8 cellular contexts compared by ENCODE assay signal in genomic region chr16:89192185-89193020, GRCh38. TPM values are rescaled to one million over a fixed set of nuclear protein-coding genes. Genes with fewer than 3 reads are reported as not detected.
A peak's percentile ranks its signal among the peaks of the same experiment; 100 is the strongest.
DNase-seq lines count a peak whose midpoint lies in the region; ATAC-seq and TF ChIP-seq lines count a peak whose summit lies in the region.
"Not testable (repeated sequence)": the region's sequence is repeated elsewhere in the genome, so short reads cannot be mapped to it uniquely, and the experiment has no call there.

No MANE protein-coding gene starts in this region.

- not testable (repeated sequence) for H3K27ac ChIP-seq in HUES6 (ENCODE audit: low read depth, low read length); Panc1 (ENCODE audit: low read length); suprapubic skin

- H3K36me3 ChIP-seq in HUES6 (ENCODE audit: control insufficient read depth, insufficient read depth, low read length); Panc1 (ENCODE audit: control insufficient read depth, insufficient read depth, low read length); suprapubic skin: not testable (repeated sequence)

- not testable (repeated sequence) for H3K4me1 ChIP-seq in HUES6 (ENCODE audit: control insufficient read depth, insufficient read depth, low read length); Panc1 (ENCODE audit: control insufficient read depth, insufficient read depth, low read length)
- H3K4me1 ChIP-seq in suprapubic skin: peaks cover 22% of the 10 kb centered on the region

- in situ Hi-C loops in Panc1 (cut with HindIII; ENCODE audit: low pct_unique_long_range_greater_than_20kb, low sequenced_read_pairs): not testable (repeated sequence)

- not testable (repeated sequence) for BruUV-seq in Panc1 (replicated peaks; lab: Mats Ljungman, UMichigan)

- not testable (repeated sequence) for H3K27me3 Mint-ChIP-seq in activated CD4-positive, alpha-beta memory T cell treated with anti-CD3 and anti-CD28 coated beads, Interleukin-2, amount 10 ng/mL, durations not matched to agents 7 days and 5 days; central memory CD8-positive, alpha-beta T cell

- H3K4me3 ChIP-seq in HUES6 (ENCODE audit: low read depth, low read length): peak overlapping the region; percentile 80
- peak overlapping the region; percentile 38 to 47 for H3K4me3 ChIP-seq in Panc1 (ENCODE audit: low read depth in 2 of 2, low read length in 2 of 2)
- H3K4me3 ChIP-seq in suprapubic skin: peak overlapping the region; percentile 46

- H3K27me3 ChIP-seq in HUES6 (ENCODE audit: control insufficient read depth, insufficient read depth, low read length) (peaks cover 45% of the 10 kb centered on the region), suprapubic skin (peaks cover 15% of the 10 kb centered on the region)
- not testable (repeated sequence) for H3K27me3 ChIP-seq in Panc1 (ENCODE audit: control insufficient read depth, insufficient read depth, low read length)

- TF ChIP-seq EP300 in suprapubic skin (IDR thresholded peaks at IDR 0.05): not testable (repeated sequence)

- not testable (repeated sequence) for H3K9me3 Mint-ChIP-seq in activated CD4-positive, alpha-beta memory T cell treated with anti-CD3 and anti-CD28 coated beads, Interleukin-2, amount 10 ng/mL, durations not matched to agents 7 days and 5 days; central memory CD8-positive, alpha-beta T cell

- not testable (repeated sequence) for TF ChIP-seq CTCF in Panc1 (IDR thresholded peaks at IDR 0.05); suprapubic skin (IDR thresholded peaks at IDR 0.05)

- H3K9ac ChIP-seq in HUES6 (ENCODE audit: low read length): peak overlapping the region; percentile 16

- intact Hi-C loops in Panc1 (cut with micrococcal nuclease; ENCODE audit: unreplicated experiment): not testable (repeated sequence)

- not testable (repeated sequence) for H3K9me3 ChIP-seq in HUES6 (ENCODE audit: control insufficient read depth, insufficient read depth, low read depth, low read length); Panc1 (ENCODE audit: control insufficient read depth, insufficient read depth, low read depth, low read length); suprapubic skin

- TF ChIP-seq POLR2A in suprapubic skin (IDR thresholded peaks at IDR 0.05): not testable (repeated sequence)

- POLR2A ChIA-PET in Panc1 (lab: Charles Lee): interaction anchor here (0.6 to 0.7 kb wide), 3 partner anchors 10 to 251 kb away, joined by 3 read pairs; no protein-coding TSS in a partner anchor
- POLR2A ChIA-PET in activated CD4-positive, alpha-beta memory T cell treated with anti-CD3 and anti-CD28 coated beads, Interleukin-2, amount 10 ng/mL, durations not matched to agents 7 days and 5 days (lab: Charles Lee): interaction anchor here (0.9 kb wide), 1 partner anchor 48 kb away, joined by 3 read pairs; no protein-coding TSS in a partner anchor

- not testable (repeated sequence) for H3K4me1 Mint-ChIP-seq in activated CD4-positive, alpha-beta memory T cell treated with anti-CD3 and anti-CD28 coated beads, Interleukin-2, amount 10 ng/mL, durations not matched to agents 7 days and 5 days; central memory CD8-positive, alpha-beta T cell

- H3K36me3 Mint-ChIP-seq in activated CD4-positive, alpha-beta memory T cell treated with anti-CD3 and anti-CD28 coated beads, Interleukin-2, amount 10 ng/mL, durations not matched to agents 7 days and 5 days (ENCODE audit: low read depth): not testable (repeated sequence)
- peaks cover 14% of the 10 kb centered on the region for H3K36me3 Mint-ChIP-seq in central memory CD8-positive, alpha-beta T cell (ENCODE audit: insufficient read depth)

- 3% methylated on average over 28 of the region's 68 CpGs for WGBS in suprapubic skin

- H3K4me3 Mint-ChIP-seq in activated CD4-positive, alpha-beta memory T cell treated with anti-CD3 and anti-CD28 coated beads, Interleukin-2, amount 10 ng/mL, durations not matched to agents 7 days and 5 days; central memory CD8-positive, alpha-beta T cell: not testable (repeated sequence)

- peak; percentile 92 for DNase-seq in Daoy (ENCODE audit: low read depth)
- peak; percentile 62 for DNase-seq in Panc1 (ENCODE audit: low read depth, low spot score)
- DNase-seq in activated CD4-positive, alpha-beta memory T cell treated with anti-CD3 and anti-CD28 coated beads, Interleukin-2, amount 10 ng/mL, durations not matched to agents 7 days and 5 days: peak; percentile 71
- DNase-seq in central memory CD8-positive, alpha-beta T cell (ENCODE audit: low spot score in 2 of 2): peak; percentile 60 to 62
- DNase-seq in hepatic stellate cell (ENCODE audit: low spot score): peak; percentile 73
- peak; percentile 74 for DNase-seq in pulmonary artery endothelial cell (ENCODE audit: low read depth, low spot score)
- peak in 1 of 2 donors; percentile 81 for DNase-seq in suprapubic skin (ENCODE audit: low spot score in 2 of 2)

- H3K27ac Mint-ChIP-seq in activated CD4-positive, alpha-beta memory T cell treated with anti-CD3 and anti-CD28 coated beads, Interleukin-2, amount 10 ng/mL, durations not matched to agents 7 days and 5 days; central memory CD8-positive, alpha-beta T cell (ENCODE audit: low read depth): not testable (repeated sequence)

- CTCF ChIA-PET in Panc1 (lab: Charles Lee): interaction anchor here (0.8 to 1.1 kb wide), 3 partner anchors 9 to 301 kb away, joined by 5 to 13 read pairs (median 6); no protein-coding TSS in a partner anchor
- CTCF ChIA-PET in activated CD4-positive, alpha-beta memory T cell treated with anti-CD3 and anti-CD28 coated beads, Interleukin-2, amount 10 ng/mL, durations not matched to agents 7 days and 5 days (lab: Charles Lee): interaction anchor here (0.6 kb wide), 1 partner anchor 123 kb away, joined by 3 read pairs; no protein-coding TSS in a partner anchor

- ATAC-seq in Panc1: peak; percentile 70
- peak; percentile 27 for ATAC-seq in central memory CD8-positive, alpha-beta T cell (replicated peaks; ENCODE audit: extremely low read depth, poor library complexity, severe bottlenecking)

RNA-seq across cellular contexts. Expression of gene SLC22A31, which starts 7.9 kb away (rescaled TPM):
- total RNA-seq in Daoy (2014; rRNA removed; shearing (Covaris generic)): not detected in 2 replicates
- total RNA-seq in Panc1 (2021; ENCODE audit: unreplicated experiment) (4.5 TPM), pulmonary artery endothelial cell (0.13 and 0.18 TPM in 2 replicates), suprapubic skin (1 to 10 TPM in 3 of 4 donors, under 1 TPM in 1; 0.72 to 6.6 (median 4.7) TPM)
- 4.5 TPM for polyA plus RNA-seq in Panc1 (2012; ENCODE audit: insufficient read length)
- total RNA-seq in activated CD4-positive, alpha-beta memory T cell treated with anti-CD3 and anti-CD28 coated beads, Interleukin-2, amount 10 ng/mL, durations not matched to agents 7 days and 5 days: under 1 TPM; 0.23 to 0.53 TPM

RNA-seq across cellular contexts. Expression of gene CDH15, which starts 20.9 kb away (rescaled TPM):
- not detected in 2 replicates for total RNA-seq in Daoy (2014; rRNA removed; shearing (Covaris generic))
- total RNA-seq in Panc1 (2021; ENCODE audit: unreplicated experiment) (0.51 TPM), pulmonary artery endothelial cell (0.04 and 0.07 TPM in 2 replicates), suprapubic skin (under 1 TPM in 2 of 4 donors, not detected in 2; 0.16 to 0.48 TPM)
- polyA plus RNA-seq in Panc1 (2012; ENCODE audit: insufficient read length): 0.71 TPM
- total RNA-seq in activated CD4-positive, alpha-beta memory T cell treated with anti-CD3 and anti-CD28 coated beads, Interleukin-2, amount 10 ng/mL, durations not matched to agents 7 days and 5 days: not detected

RNA-seq across cellular contexts. Expression of gene ZNF778, which starts 25.1 kb away (rescaled TPM):
- total RNA-seq in Daoy (2014; rRNA removed; shearing (Covaris generic)): 3.4 TPM in 2 replicates
- total RNA-seq in Panc1 (2021; ENCODE audit: unreplicated experiment): 15.0 TPM
- polyA plus RNA-seq in Panc1 (2012; ENCODE audit: insufficient read length): 4.9 TPM
- total RNA-seq in activated CD4-positive, alpha-beta memory T cell treated with anti-CD3 and anti-CD28 coated beads, Interleukin-2, amount 10 ng/mL, durations not matched to agents 7 days and 5 days: 1 to 10 TPM; 6.6 to 6.8 TPM
- total RNA-seq in pulmonary artery endothelial cell: 13.7 and 14.0 TPM in 2 replicates
- total RNA-seq in suprapubic skin: 10 to 100 TPM; 22.0 to 69.6 (median 26.0) TPM
